ENCODE assay signal across 15 cellular contexts in the genomic region with DNA sequence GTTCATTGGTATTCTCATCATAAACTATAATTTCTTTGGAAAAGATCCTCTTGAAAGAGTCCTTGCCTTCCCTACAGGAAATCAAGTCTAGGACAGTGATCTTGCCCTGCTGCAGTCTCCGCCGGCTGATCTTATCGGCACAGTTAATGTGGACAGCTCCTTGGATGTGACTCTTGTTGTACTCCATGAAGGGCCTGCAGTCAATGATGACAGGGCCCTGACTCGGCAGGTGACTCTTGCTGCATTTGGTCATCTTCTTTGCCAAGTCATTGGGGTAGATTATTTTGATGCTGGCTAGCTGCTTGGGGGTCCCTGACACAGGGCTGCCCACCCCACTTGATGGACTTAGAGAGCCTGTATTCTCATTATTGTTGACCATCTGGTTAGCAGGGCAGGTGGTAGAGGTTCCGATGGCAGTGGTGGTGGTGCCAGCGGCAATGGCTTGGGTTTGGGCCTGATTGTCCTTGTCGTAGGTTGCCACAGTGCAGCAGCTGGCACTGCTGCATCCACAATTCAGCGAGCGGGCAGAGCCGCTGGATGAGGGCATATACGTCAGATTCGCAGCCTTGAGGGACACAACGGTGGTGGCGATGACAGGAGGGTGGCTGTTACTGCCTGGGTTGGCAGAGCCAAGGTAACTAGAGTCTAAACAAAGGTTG. TPM values are rescaled to one million over a fixed set of nuclear protein-coding genes. Genes with fewer than 3 reads are reported as not detected.
DNase-seq lines count a peak whose midpoint lies in the region; ATAC-seq and TF ChIP-seq lines count a peak whose summit lies in the region.
"Had no signal": no experiment of that assay in that cellular context is flagged by ENCODE, and none has a peak within 500 bp of the region (broad histone marks: within the 10 kb centered on the region; RNA-seq: fewer than 3 reads in every experiment).

No MANE protein-coding gene starts in this region.

- no peak overlapping the region for H3K27ac Mint-ChIP-seq in natural killer cell
- peak overlapping the region in 1 of 2 donors; percentile 43 for H3K27ac Mint-ChIP-seq in natural killer cell treated with Interleukin-12 subunit alpha and Interleukin-12 subunit beta and Interleukin-15 and Interleukin-18, amount 100 ng/mL, for 72 hours
- H3K27ac Mint-ChIP-seq: activated CD8-positive, alpha-beta T cell treated with anti-CD3 and anti-CD28 coated beads for 36 hours had no signal

- no peak overlapping the region for H3K9ac ChIP-seq in adipocyte (ENCODE audit: low read length)
- H3K9ac ChIP-seq in muscle layer of colon (ENCODE audit: low read length) = no peak overlapping the region
- H3K9ac ChIP-seq: BLaER1 had no signal

- H3K9me3 ChIP-seq in adipocyte (ENCODE audit: control insufficient read depth, low read length) (no peaks in the 10 kb centered on the region), muscle layer of colon (ENCODE audit: low read length) (no peaks in the 10 kb centered on the region)

- H3K27me3 ChIP-seq in adipocyte (replicated peaks; ENCODE audit: control insufficient read depth, insufficient read depth, low read length) (no peaks in the 10 kb centered on the region), muscle layer of colon (ENCODE audit: control insufficient read depth in 1 of 2, insufficient read depth in 2 of 2, low read length in 2 of 2) (no peaks in the 10 kb centered on the region)
- H3K27me3 ChIP-seq: BLaER1 had no signal

- peaks cover 20 to 22% of the 10 kb centered on the region in 2 donors for H3K4me1 Mint-ChIP-seq in natural killer cell
- peaks cover 32 to 58% of the 10 kb centered on the region in 2 donors for H3K4me1 Mint-ChIP-seq in natural killer cell treated with Interleukin-12 subunit alpha and Interleukin-12 subunit beta and Interleukin-15 and Interleukin-18, amount 100 ng/mL, for 72 hours (ENCODE audit: low read depth in 2 of 2)

- H3K4me1 ChIP-seq in adipocyte (ENCODE audit: control insufficient read depth, insufficient read depth, low read length) (peaks cover 67% of the 10 kb centered on the region), muscle layer of colon (ENCODE audit: insufficient read depth, low read length) (peaks cover 69% of the 10 kb centered on the region)

- H3K4me3 ChIP-seq in adipocyte (ENCODE audit: low read length) = peak overlapping the region; percentile 96
- peak overlapping the region; percentile 53 to 100 for H3K4me3 ChIP-seq in muscle layer of colon (ENCODE audit: low read depth in 1 of 2, low read length in 2 of 2)

- H3K9me3 Mint-ChIP-seq in natural killer cell = no peaks in the 10 kb centered on the region
- no peaks in the 10 kb centered on the region for H3K9me3 Mint-ChIP-seq in natural killer cell treated with Interleukin-12 subunit alpha and Interleukin-12 subunit beta and Interleukin-15 and Interleukin-18, amount 100 ng/mL, for 72 hours
- H3K9me3 Mint-ChIP-seq: activated CD8-positive, alpha-beta T cell treated with anti-CD3 and anti-CD28 coated beads for 36 hours had no signal

- H3K27me3 Mint-ChIP-seq in natural killer cell (ENCODE audit: low read depth in 2 of 2) = no peaks in the 10 kb centered on the region
- no peaks in the 10 kb centered on the region for H3K27me3 Mint-ChIP-seq in natural killer cell treated with Interleukin-12 subunit alpha and Interleukin-12 subunit beta and Interleukin-15 and Interleukin-18, amount 100 ng/mL, for 72 hours
- H3K27me3 Mint-ChIP-seq: activated CD8-positive, alpha-beta T cell treated with anti-CD3 and anti-CD28 coated beads for 36 hours had no signal

- DNase-seq in natural killer cell (peak; percentile 24), adipocyte (ENCODE audit: low read depth) (no peak), SW 1271 (lab: John Stamatoyannopoulos, UW) (no peak), RWPE1 (ENCODE audit: low spot score) (no peak), SKM-1 treated with dmso at 0.1 percent for 144 hours (lab: John Stamatoyannopoulos, UW; ENCODE audit: unreplicated experiment) (no peak)
- DNase-seq in natural killer cell treated with Interleukin-12 subunit alpha and Interleukin-12 subunit beta and Interleukin-15 and Interleukin-18, amount 100 ng/mL, for 72 hours (ENCODE audit: low spot score) = no peak
- DNase-seq: activated CD8-positive, alpha-beta T cell treated with anti-CD3 and anti-CD28 coated beads for 36 hours; dermis blood vessel endothelial cell; GF-D8; Kasumi-1; NCI-H2029 treated with DMSO at 0.1 percent for 48 hours; T-helper 2 cell had no signal

- ATAC-seq in natural killer cell (no peak), HG03432 (IDR thresholded peaks at IDR 0.05; ENCODE audit: unreplicated experiment) (no peak)
- ATAC-seq in natural killer cell treated with Interleukin-12 subunit alpha and Interleukin-12 subunit beta and Interleukin-15 and Interleukin-18, amount 100 ng/mL, for 72 hours = no peak
- ATAC-seq: activated CD8-positive, alpha-beta T cell treated with anti-CD3 and anti-CD28 coated beads for 36 hours had no signal

- CTCF ChIA-PET in RWPE1 (lab: Yijun Ruan, JAX) = interaction anchor here (1.3 kb wide), 1 partner anchor 31 kb away, joined by 6 read pairs; no protein-coding TSS in a partner anchor

- H3K36me3 ChIP-seq in adipocyte (ENCODE audit: control insufficient read depth, insufficient read depth, low read length, severe bottlenecking) (peaks cover 46% of the 10 kb centered on the region), muscle layer of colon (ENCODE audit: insufficient read depth, low read length) (peaks cover 23% of the 10 kb centered on the region)

- no peak for TF ChIP-seq CTCF in natural killer cell (IDR thresholded peaks at IDR 0.05)
- TF ChIP-seq CTCF in RWPE1 (conservative IDR thresholded peaks at IDR 0.05; ENCODE audit: low read depth) = no peak

- peaks cover 29% of the 10 kb centered on the region for H3K36me3 Mint-ChIP-seq in natural killer cell
- peaks cover 50% of the 10 kb centered on the region for H3K36me3 Mint-ChIP-seq in natural killer cell treated with Interleukin-12 subunit alpha and Interleukin-12 subunit beta and Interleukin-15 and Interleukin-18, amount 100 ng/mL, for 72 hours

- POLR2A ChIA-PET in RWPE1 (lab: Yijun Ruan, JAX; ENCODE audit: low non-redundant PET) = no interaction called here

- H3K4me3 Mint-ChIP-seq in natural killer cell = no peak overlapping the region
- no peak overlapping the region for H3K4me3 Mint-ChIP-seq in natural killer cell treated with Interleukin-12 subunit alpha and Interleukin-12 subunit beta and Interleukin-15 and Interleukin-18, amount 100 ng/mL, for 72 hours
- H3K4me3 Mint-ChIP-seq: activated CD8-positive, alpha-beta T cell treated with anti-CD3 and anti-CD28 coated beads for 36 hours had no signal

- intact Hi-C loops in natural killer cell (cut with micrococcal nuclease) = loop anchor here (10.0 kb wide), 1 partner anchor 84 kb away; no protein-coding TSS in a partner anchor

- H3K27ac ChIP-seq in muscle layer of colon (ENCODE audit: low read depth, low read length) = peak overlapping the region; percentile 43
- no peak overlapping the region for H3K27ac ChIP-seq in RWPE1
- H3K27ac ChIP-seq: BLaER1 had no signal

RNA-seq across cellular contexts. Expression of gene DUSP10, which starts 2.7 kb away (rescaled TPM):
- total RNA-seq in natural killer cell = 100 to 1,000 TPM; 109 to 231 (median 210) TPM
- total RNA-seq in natural killer cell treated with Interleukin-12 subunit alpha and Interleukin-12 subunit beta and Interleukin-15 and Interleukin-18, amount 100 ng/mL, for 72 hours = 10 to 100 TPM; 43.3 to 85.2 TPM
